8 cellular contexts compared by ENCODE assay signal in genomic region chr10:52488606-52489485, GRCh38.
DNase-seq lines count a peak whose midpoint lies in the region; ATAC-seq and TF ChIP-seq lines count a peak whose summit lies in the region.

No MANE protein-coding gene starts in this region.

- DNase-seq in NCI-H510A treated with DMSO at 0.1 percent for 48 hours (lab: John Stamatoyannopoulos, UW) (peak; percentile 0), NCI-H510A (lab: John Stamatoyannopoulos, UW) (no peak), PC-3 (peak; percentile 99), fibroblast of lung (ENCODE audit: low read depth in 2 of 2) (peak; percentile 26 to 70), retina (peak; percentile 34)
- no peak for DNase-seq in activated CD4-positive, alpha-beta T cell treated with anti-CD3 and anti-CD28 coated beads for 4 hours
- DNase-seq in activated naive CD4-positive, alpha-beta T cell treated with anti-CD3 and anti-CD28 coated beads for 36 hours, result no peak

- H4K20me1 ChIP-seq in PC-3 (ENCODE audit: low read length) (no peaks in the 10 kb centered on the region), fibroblast of lung (ENCODE audit: control insufficient read depth, extremely low read depth, insufficient read depth, low read length) (no peaks in the 10 kb centered on the region)

- H3F3A ChIP-seq in PC-3 (ENCODE audit: low read length, unreplicated experiment), result peaks cover 6% of the 10 kb centered on the region

- H3K36me3 ChIP-seq in PC-3 (ENCODE audit: low read depth, low read length), result no peaks in the 10 kb centered on the region
- H3K36me3 ChIP-seq in fibroblast of lung (ENCODE audit: control insufficient read depth, insufficient read depth, low read length), result no peaks in the 10 kb centered on the region

- no peaks in the 10 kb centered on the region for H3K9me3 ChIP-seq in PC-3 (ENCODE audit: low read length)
- H3K9me3 ChIP-seq in fibroblast of lung (ENCODE audit: control insufficient read depth, insufficient read depth, low read depth, low read length), result no peaks in the 10 kb centered on the region

- peak overlapping the region; percentile 78 for H3K27ac ChIP-seq in PC-3 (ENCODE audit: low read length)
- peak overlapping the region; percentile 41 for H3K27ac ChIP-seq in fibroblast of lung (ENCODE audit: insufficient read depth, low read length)

- H3K4me3 ChIP-seq in PC-3 (ENCODE audit: low read length) (peak overlapping the region; percentile 10; the same call in 1 of the 2 replicates), fibroblast of lung (replicated peaks in 1 of 4; ENCODE audit: control extremely low read depth in 1 of 4, insufficient read depth in 1 of 4, low read depth in 3 of 4, low read length in 4 of 4) (no peak overlapping the region)

- no peaks in the 10 kb centered on the region for H3K27me3 Mint-ChIP-seq in activated naive CD4-positive, alpha-beta T cell treated with anti-CD3 and anti-CD28 coated beads for 36 hours (ENCODE audit: low read depth)

- H3K4me1 ChIP-seq in PC-3 (ENCODE audit: insufficient read depth, low read length) (peaks cover 64% of the 10 kb centered on the region), fibroblast of lung (ENCODE audit: control insufficient read depth, extremely low read depth, insufficient read depth, low read length) (peaks cover 14% of the 10 kb centered on the region)

- intact Hi-C loops in PC-3 (cut with micrococcal nuclease), result loop anchor here (1.0 to 5.0 kb wide), 13 partner anchors 17 to 1502 kb away; partner anchors contain the start of gene DKK1
- intact Hi-C loops in activated naive CD4-positive, alpha-beta T cell treated with anti-CD3 and anti-CD28 coated beads for 36 hours (cut with micrococcal nuclease), result loop anchor here (1.0 kb wide), 1 partner anchor 181 kb away; no protein-coding TSS in a partner anchor

- peak overlapping the region; percentile 61 for H3K9ac ChIP-seq in PC-3 (ENCODE audit: low read length)
- H3K9ac ChIP-seq in fibroblast of lung (ENCODE audit: insufficient read depth, low read length), result no peak overlapping the region

- no peaks in the 10 kb centered on the region for H3K9me2 ChIP-seq in PC-3 (replicated peaks; ENCODE audit: low read length)

- CTCF ChIA-PET in PC-3 (lab: Charles Lee), result interaction anchor here (0.5 to 4.3 kb wide), 11 partner anchors 16 to 239 kb away, joined by 3 to 56 read pairs (median 8); partner anchors contain the start of gene DKK1
- CTCF ChIA-PET in activated naive CD4-positive, alpha-beta T cell treated with anti-CD3 and anti-CD28 coated beads for 36 hours (lab: Charles Lee), result interaction anchor here (1.9 kb wide), 1 partner anchor 181 kb away, joined by 7 read pairs; no protein-coding TSS in a partner anchor

- BruUV-seq in PC-3 (replicated peaks; lab: Mats Ljungman, UMichigan), result no TSS peak

- no peaks in the 10 kb centered on the region for H3K36me3 Mint-ChIP-seq in activated naive CD4-positive, alpha-beta T cell treated with anti-CD3 and anti-CD28 coated beads for 36 hours (ENCODE audit: low read depth)

- H3K27me3 ChIP-seq in PC-3 (ENCODE audit: low read length) (no peaks in the 10 kb centered on the region), fibroblast of lung (ENCODE audit: control insufficient read depth, insufficient read depth, low read length) (no peaks in the 10 kb centered on the region)

- peaks cover 5% of the 10 kb centered on the region for H3K9me3 Mint-ChIP-seq in activated naive CD4-positive, alpha-beta T cell treated with anti-CD3 and anti-CD28 coated beads for 36 hours

- H3K4me2 ChIP-seq in PC-3 (ENCODE audit: low read length), result peak overlapping the region; percentile 55
- H3K4me2 ChIP-seq in fibroblast of lung (ENCODE audit: extremely low read depth, insufficient read depth, low read length), result no peak overlapping the region

- ATAC-seq in PC-3 (peak; percentile 21), HG02973 (IDR thresholded peaks at IDR 0.05; ENCODE audit: unreplicated experiment) (no peak)

- POLR2A ChIA-PET in PC-3 (lab: Charles Lee; ENCODE audit: unreplicated experiment), result interaction anchor here (0.5 to 1.0 kb wide), 4 partner anchors 36 to 177 kb away, joined by 3 to 4 read pairs (median 4); no protein-coding TSS in a partner anchor

- H3K27ac Mint-ChIP-seq in activated naive CD4-positive, alpha-beta T cell treated with anti-CD3 and anti-CD28 coated beads for 36 hours, result no peak overlapping the region

- peak; percentile 99 for TF ChIP-seq CTCF in PC-3 (conservative IDR thresholded peaks at IDR 0.05; ENCODE audit: low read depth, low read length)
- peak; percentile 35 to 43 for TF ChIP-seq CTCF in fibroblast of lung (conservative IDR thresholded peaks at IDR 0.05 in 1 of 2, IDR thresholded peaks at IDR 0.05 in 1 of 2; ENCODE audit: low read depth in 1 of 2, low read length in 2 of 2)

- H3K79me2 ChIP-seq in PC-3 (ENCODE audit: low read length) (peaks cover 16% of the 10 kb centered on the region), fibroblast of lung (ENCODE audit: control insufficient read depth, insufficient read depth, low read length) (no peaks in the 10 kb centered on the region)

- H2AFZ ChIP-seq in PC-3 (ENCODE audit: low read length), result peak overlapping the region; percentile 46
- no peak overlapping the region for H2AFZ ChIP-seq in fibroblast of lung (ENCODE audit: low read length)

- no peaks in the 10 kb centered on the region for H3K4me1 Mint-ChIP-seq in activated naive CD4-positive, alpha-beta T cell treated with anti-CD3 and anti-CD28 coated beads for 36 hours (ENCODE audit: low read depth)

- no peak overlapping the region for H3K4me3 Mint-ChIP-seq in activated naive CD4-positive, alpha-beta T cell treated with anti-CD3 and anti-CD28 coated beads for 36 hours

Comparison
In these comparisons a context has a peak if more than half of its experiments do, and no peak if none do; other contexts are left out.
1. DNase-seq: peak in NCI-H510A treated with DMSO at 0.1 percent for 48 hours (single experiment), PC-3 (single experiment), fibroblast of lung (2 of 2) and retina (single experiment); none in NCI-H510A (single experiment), activated CD4-positive, alpha-beta T cell treated with anti-CD3 and anti-CD28 coated beads for 4 hours (0 of 2) and activated naive CD4-positive, alpha-beta T cell treated with anti-CD3 and anti-CD28 coated beads for 36 hours (single experiment).